Comparison of ENCODE assay signal across 15 cellular contexts in genomic region chr3:78969483-78969882, GRCh38.
DNase-seq lines count a peak whose midpoint lies in the region; ATAC-seq lines count a peak whose summit lies in the region.
"Had no signal": no experiment of that assay in that cellular context is flagged by ENCODE, and none has a peak within 500 bp of the region (broad histone marks: within the 10 kb centered on the region; RNA-seq: fewer than 3 reads in every experiment).

No MANE protein-coding gene starts in this region.

- no peak for ATAC-seq in T-helper 17 cell
- ATAC-seq: gastrocnemius medialis had no signal

- H3K9me3 ChIP-seq in T-helper 17 cell (ENCODE audit: control insufficient read depth, low read length, poor library complexity, severe bottlenecking), result peaks cover 6% of the 10 kb centered on the region
- H3K9me3 ChIP-seq: gastrocnemius medialis, MG63, SJCRH30, thoracic aorta had no signal

- peak; percentile 96 for DNase-seq in COLO829 (ENCODE audit: low spot score)
- peak; percentile 74 for DNase-seq in RPMI7951 (ENCODE audit: low read depth)
- peak; percentile 62 for DNase-seq in fibroblast of peridontal ligament (ENCODE audit: extremely low read depth)
- peak; percentile 66 for DNase-seq in non-pigmented ciliary epithelial cell (ENCODE audit: low read depth)
- DNase-seq in NCI-H1417 (lab: John Stamatoyannopoulos, UW), result no peak
- DNase-seq in COR-L47 (lab: John Stamatoyannopoulos, UW), result no peak
- DNase-seq in T-helper 17 cell, result no peak
- no peak for DNase-seq in retina
- DNase-seq: activated CD4-positive, alpha-beta memory T cell treated with anti-CD3 and anti-CD28 coated beads for 36 hours; CD4-positive, CD25-positive, alpha-beta regulatory T cell; gastrocnemius medialis; MG63 had no signal

- H3K36me3 Mint-ChIP-seq in T-helper 17 cell (ENCODE audit: low read depth), result no peaks in the 10 kb centered on the region
- H3K36me3 Mint-ChIP-seq: activated CD4-positive, alpha-beta memory T cell treated with anti-CD3 and anti-CD28 coated beads for 36 hours; CD4-positive, CD25-positive, alpha-beta regulatory T cell had no signal

- H3K27ac Mint-ChIP-seq in T-helper 17 cell, result no peak overlapping the region
- H3K27ac Mint-ChIP-seq: activated CD4-positive, alpha-beta memory T cell treated with anti-CD3 and anti-CD28 coated beads for 36 hours; activated T-helper 2 cell treated with anti-CD3 and anti-CD28 coated beads, Interferon-gamma antibody, Interleukin-2, Interleukin-4, amounts not matched to agents 10 μg/mL and 5 μg/mL and 100 μg/mL, durations not matched to agents 14 hours and 24 hours and 36 hours; CD4-positive, CD25-positive, alpha-beta regulatory T cell had no signal

- H3K4me3 Mint-ChIP-seq in T-helper 17 cell, result no peak overlapping the region
- H3K4me3 Mint-ChIP-seq: activated CD4-positive, alpha-beta memory T cell treated with anti-CD3 and anti-CD28 coated beads for 36 hours; CD4-positive, CD25-positive, alpha-beta regulatory T cell had no signal

- H3K27me3 Mint-ChIP-seq in T-helper 17 cell, result no peaks in the 10 kb centered on the region
- H3K27me3 Mint-ChIP-seq: activated CD4-positive, alpha-beta memory T cell treated with anti-CD3 and anti-CD28 coated beads for 36 hours; CD4-positive, CD25-positive, alpha-beta regulatory T cell had no signal

- H3K4me1 Mint-ChIP-seq in T-helper 17 cell, result no peaks in the 10 kb centered on the region
- H3K4me1 Mint-ChIP-seq: CD4-positive, CD25-positive, alpha-beta regulatory T cell had no signal

Comparison
In these comparisons a context has a peak if more than half of its experiments do, and no peak if none do; other contexts are left out.
1. DNase-seq: peak in COLO829 (single experiment), RPMI7951 (single experiment), fibroblast of peridontal ligament (single experiment) and non-pigmented ciliary epithelial cell (single experiment); none in NCI-H1417 (0 of 3), COR-L47 (single experiment), T-helper 17 cell (0 of 3) and retina (single experiment).